Comparison of ENCODE assay signal across 8 cellular contexts in the genomic region with DNA sequence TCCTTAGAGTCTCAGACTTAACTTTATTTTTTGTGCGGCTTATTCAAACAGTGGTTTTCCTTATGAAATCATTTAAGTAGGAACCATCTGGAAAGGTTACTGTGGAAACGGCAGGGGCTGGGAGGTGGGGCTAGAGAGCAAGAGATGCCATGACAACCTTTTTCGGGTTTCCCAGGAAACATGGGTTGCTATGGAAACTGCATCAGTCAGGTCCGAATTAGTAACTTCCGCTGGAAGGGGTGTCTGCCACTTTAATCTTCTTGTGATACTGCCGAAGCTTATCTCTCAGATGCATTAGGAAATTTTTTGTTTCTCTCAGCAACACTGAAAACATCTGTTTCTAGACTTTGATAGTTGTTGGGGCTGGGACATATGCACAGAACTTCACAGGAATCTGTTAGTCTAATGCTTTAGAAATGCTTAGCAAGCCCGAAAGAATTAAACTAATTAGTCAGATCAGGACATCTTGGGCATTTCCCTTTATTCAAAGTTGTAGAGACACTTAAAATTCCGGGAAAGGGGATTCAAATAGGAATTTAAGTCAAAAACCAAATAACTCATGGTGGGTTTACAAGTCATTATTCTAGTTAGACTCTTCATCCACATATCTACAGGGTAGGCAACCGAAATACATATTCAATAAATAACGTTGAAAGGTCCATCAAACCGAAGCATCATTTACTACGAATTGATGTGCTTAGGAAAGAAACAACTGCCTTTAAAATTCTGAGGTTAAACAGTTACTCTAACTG. TPM values are rescaled to one million over a fixed set of nuclear protein-coding genes. Genes with fewer than 3 reads are reported as not detected.
A peak's percentile ranks its signal among the peaks of the same experiment; 100 is the strongest.
DNase-seq lines count a peak whose midpoint lies in the region; ATAC-seq and TF ChIP-seq lines count a peak whose summit lies in the region.

No MANE protein-coding gene starts in this region.

- intact Hi-C loops in vagina (cut with DNase I) (no loop called here), left ventricle myocardium inferior (cut with micrococcal nuclease) (no loop called here)

- H3K4ac ChIP-seq in H9 (ENCODE audit: low read depth, low read length): no peak overlapping the region

- H3K18ac ChIP-seq in H9 (ENCODE audit: insufficient read length, low read depth, low read length): no peak overlapping the region

- H3K4me2 ChIP-seq in H9 (ENCODE audit: insufficient read depth, insufficient read length, low read length) (no peak overlapping the region), SU-DHL-6 (ENCODE audit: low read depth, low read length, poor library complexity, severe bottlenecking) (peak overlapping the region; percentile 72)

- H3K27ac Mint-ChIP-seq in H9 (no peak overlapping the region), nephron progenitor cell (no peak overlapping the region)
- H3K27ac Mint-ChIP-seq in activated naive CD8-positive, alpha-beta T cell treated with anti-CD3 and anti-CD28 coated beads, Interleukin-2, amount 10 ng/mL, durations not matched to agents 7 days and 5 days: peak overlapping the region; percentile 99

- no peak overlapping the region for H4K8ac ChIP-seq in H9 (replicated peaks; ENCODE audit: insufficient read length, low read depth, low read length)

- TF ChIP-seq CTCF in H9 (conservative IDR thresholded peaks at IDR 0.05) (no peak), SU-DHL-6 (IDR thresholded peaks at IDR 0.05; ENCODE audit: insufficient read depth, low read length, poor library complexity, severe bottlenecking) (no peak), nephron progenitor cell (IDR thresholded peaks at IDR 0.05) (no peak), vagina (IDR thresholded peaks at IDR 0.05) (no peak), left ventricle myocardium inferior (IDR thresholded peaks at IDR 0.05; ENCODE audit: borderline replicate concordance) (no peak)

- H4K91ac ChIP-seq in H9 (ENCODE audit: insufficient read length, low read depth, low read length): no peak overlapping the region

- H3K36me3 ChIP-seq in SU-DHL-6 (ENCODE audit: low read length) (no peaks in the 10 kb centered on the region), vagina (no peaks in the 10 kb centered on the region), left ventricle myocardium inferior (no peaks in the 10 kb centered on the region)

- TF ChIP-seq POLR2A in vagina (IDR thresholded peaks at IDR 0.05): no peak

- no peak overlapping the region for H3K23ac ChIP-seq in H9 (ENCODE audit: insufficient read length, low read depth, low read length)

- no peak overlapping the region for H3K4me3 Mint-ChIP-seq in H9
- H3K4me3 Mint-ChIP-seq in activated naive CD8-positive, alpha-beta T cell treated with anti-CD3 and anti-CD28 coated beads, Interleukin-2, amount 10 ng/mL, durations not matched to agents 7 days and 5 days: peak overlapping the region; percentile 100
- peak overlapping the region; percentile 11 for H3K4me3 Mint-ChIP-seq in nephron progenitor cell

- peaks cover 10% of the 10 kb centered on the region; the same call in 1 of the 2 replicates for H3F3A ChIP-seq in SU-DHL-6 (ENCODE audit: insufficient read depth)

- H3K27ac ChIP-seq in H9 (ENCODE audit: insufficient read length, low read depth, low read length) (no peak overlapping the region), SU-DHL-6 (ENCODE audit: low read depth, low read length) (peak overlapping the region; percentile 47), vagina (peak overlapping the region; percentile 74), left ventricle myocardium inferior (replicated peaks) (no peak overlapping the region)

- WGBS in H9 (ENCODE audit: extremely low coverage, insufficient read length, low lambda C conversion rate): no CpG with 5 or more reads among the region's 12 CpGs

- no peaks in the 10 kb centered on the region for H3K9me2 ChIP-seq in SU-DHL-6 (replicated peaks; ENCODE audit: insufficient read depth, low read length)

- H2BK20ac ChIP-seq in H9 (ENCODE audit: low read depth, low read length, poor library complexity, severe bottlenecking): no peak overlapping the region

- no peaks in the 10 kb centered on the region for H3K79me1 ChIP-seq in H9 (ENCODE audit: insufficient read depth, low read depth, low read length, poor library complexity, severe bottlenecking)

- H3K27me3 ChIP-seq in H9 (ENCODE audit: insufficient read depth, low read length): peaks cover 30% of the 10 kb centered on the region
- H3K27me3 ChIP-seq in SU-DHL-6 (ENCODE audit: low read length): no peaks in the 10 kb centered on the region
- H3K27me3 ChIP-seq in vagina: peaks cover 13% of the 10 kb centered on the region
- peaks cover 99% of the 10 kb centered on the region for H3K27me3 ChIP-seq in left ventricle myocardium inferior (ENCODE audit: low read depth)

- peak; percentile 7 for ATAC-seq in activated naive CD8-positive, alpha-beta T cell treated with anti-CD3 and anti-CD28 coated beads, Interleukin-2, amount 10 ng/mL, durations not matched to agents 7 days and 5 days (ENCODE audit: low read depth)

- H2BK5ac ChIP-seq in H9 (ENCODE audit: insufficient read length, low read length): no peak overlapping the region

- no peak overlapping the region for H2BK15ac ChIP-seq in H9 (ENCODE audit: low read depth, low read length)

- H3K23me2 ChIP-seq in H9 (ENCODE audit: insufficient read length, low read depth, low read length, poor library complexity, severe bottlenecking): peaks cover 14% of the 10 kb centered on the region

- peaks cover 70% of the 10 kb centered on the region for H3K27me3 Mint-ChIP-seq in H9 (ENCODE audit: low read depth)
- H3K27me3 Mint-ChIP-seq in activated naive CD8-positive, alpha-beta T cell treated with anti-CD3 and anti-CD28 coated beads, Interleukin-2, amount 10 ng/mL, durations not matched to agents 7 days and 5 days: no peaks in the 10 kb centered on the region
- H3K27me3 Mint-ChIP-seq in nephron progenitor cell (ENCODE audit: low read depth, poor library complexity): peaks cover 83% of the 10 kb centered on the region

- H3K4me3 ChIP-seq in SU-DHL-6 (ENCODE audit: insufficient read depth, low read length, poor library complexity, severe bottlenecking) (peak overlapping the region; percentile 31), vagina (peak overlapping the region; percentile 52 to 59), left ventricle myocardium inferior (no peak overlapping the region)

- POLR2A ChIA-PET in activated naive CD8-positive, alpha-beta T cell treated with anti-CD3 and anti-CD28 coated beads, Interleukin-2, amount 10 ng/mL, durations not matched to agents 7 days and 5 days (lab: Charles Lee): interaction anchor here (0.7 to 4.9 kb wide), 9 partner anchors 25 to 203 kb away, joined by 3 to 70 read pairs (median 28); a partner anchor contains a TSS

- H3K36me3 Mint-ChIP-seq in H9 (ENCODE audit: insufficient read depth in 1 of 3, low read depth in 3 of 3) (peaks cover 4 to 6% (median 6%) of the 10 kb centered on the region in 3 experiments; a peak in 5 of 7 replicates), nephron progenitor cell (ENCODE audit: low read depth) (peaks cover 5% of the 10 kb centered on the region)
- peaks cover 26% of the 10 kb centered on the region for H3K36me3 Mint-ChIP-seq in activated naive CD8-positive, alpha-beta T cell treated with anti-CD3 and anti-CD28 coated beads, Interleukin-2, amount 10 ng/mL, durations not matched to agents 7 days and 5 days

- no peak overlapping the region for H4K5ac ChIP-seq in H9 (ENCODE audit: insufficient read length, low read depth, low read length)

- no peak overlapping the region for H3K14ac ChIP-seq in H9 (ENCODE audit: insufficient read depth, low read length)

- H3K9me3 Mint-ChIP-seq in H9 (peaks cover 7 to 9% of the 10 kb centered on the region in 2 experiments), nephron progenitor cell (peaks cover 14% of the 10 kb centered on the region)
- H3K9me3 Mint-ChIP-seq in activated naive CD8-positive, alpha-beta T cell treated with anti-CD3 and anti-CD28 coated beads, Interleukin-2, amount 10 ng/mL, durations not matched to agents 7 days and 5 days: no peaks in the 10 kb centered on the region

- H3K4me1 Mint-ChIP-seq in H9: peaks cover 9 to 13% of the 10 kb centered on the region in 2 experiments
- peaks cover 42% of the 10 kb centered on the region for H3K4me1 Mint-ChIP-seq in activated naive CD8-positive, alpha-beta T cell treated with anti-CD3 and anti-CD28 coated beads, Interleukin-2, amount 10 ng/mL, durations not matched to agents 7 days and 5 days
- H3K4me1 Mint-ChIP-seq in nephron progenitor cell: peaks cover 9% of the 10 kb centered on the region

- H3T11ph ChIP-seq in H9 (ENCODE audit: low read length): no peak overlapping the region

- H2AK5ac ChIP-seq in H9 (ENCODE audit: insufficient read length, low read length): no peak overlapping the region

- H3K9me3 ChIP-seq in H9 (ENCODE audit: control insufficient read depth, low read depth, low read length) (no peaks in the 10 kb centered on the region), SU-DHL-6 (ENCODE audit: insufficient read depth, low read length) (no peaks in the 10 kb centered on the region), vagina (no peaks in the 10 kb centered on the region), left ventricle myocardium inferior (replicated peaks) (no peaks in the 10 kb centered on the region)

- no peak overlapping the region for H2BK12ac ChIP-seq in H9 (ENCODE audit: insufficient read length, low read depth, low read length)

- no peak overlapping the region for H3K56ac ChIP-seq in H9 (ENCODE audit: insufficient read length, low read depth, low read length)

- no peaks in the 10 kb centered on the region for H3K79me2 ChIP-seq in H9 (ENCODE audit: insufficient read depth, low read length)
- H3K79me2 ChIP-seq in SU-DHL-6 (ENCODE audit: insufficient read depth, low read length): no peaks in the 10 kb centered on the region

- DNase-seq in H9 (peak; percentile 38), nephron progenitor cell (no peak), vagina (ENCODE audit: extremely low spot score in 2 of 2) (no peak), left ventricle myocardium inferior (no peak), kidney tubule cell (ENCODE audit: low spot score) (no peak), islet precursor cell (no peak)
- peak; percentile 44 for DNase-seq in activated naive CD8-positive, alpha-beta T cell treated with anti-CD3 and anti-CD28 coated beads, Interleukin-2, amount 10 ng/mL, durations not matched to agents 7 days and 5 days

- H3K4me1 ChIP-seq in H9 (ENCODE audit: insufficient read depth, low read length) (peaks cover 4% of the 10 kb centered on the region), vagina (peaks cover 20% of the 10 kb centered on the region), left ventricle myocardium inferior (peaks cover 18% of the 10 kb centered on the region)

- H4K20me1 ChIP-seq in H9 (ENCODE audit: control insufficient read depth, insufficient read depth, insufficient read length) (no peaks in the 10 kb centered on the region), SU-DHL-6 (ENCODE audit: low read depth, low read length) (no peaks in the 10 kb centered on the region)

- H3K9ac ChIP-seq in H9 (ENCODE audit: extremely low read depth, insufficient read length, low read length): no peak overlapping the region
- peak overlapping the region; percentile 3; the same call in 1 of the 2 replicates for H3K9ac ChIP-seq in SU-DHL-6 (ENCODE audit: low read length)

- H2AFZ ChIP-seq in H9 (ENCODE audit: low read length) (no peak overlapping the region), SU-DHL-6 (ENCODE audit: low read depth, low read length, severe bottlenecking) (no peak overlapping the region)

- no peak overlapping the region for H2BK120ac ChIP-seq in H9 (ENCODE audit: low read depth, low read length, poor library complexity, severe bottlenecking)

RNA-seq across cellular contexts. Expression of a gene that starts 2.6 kb away (rescaled TPM):
- total RNA-seq in H9 (2021) (0.68 and 0.92 TPM in 2 replicates), vagina (8.1 TPM), left ventricle myocardium inferior (0.22 TPM)
- total RNA-seq in activated naive CD8-positive, alpha-beta T cell treated with anti-CD3 and anti-CD28 coated beads, Interleukin-2, amount 10 ng/mL, durations not matched to agents 7 days and 5 days: 10 to 100 TPM; 68.4 to 74.0 TPM

Comparison
In these comparisons a context has a peak if more than half of its experiments do, and no peak if none do; other contexts are left out.
1. DNase-seq: peak in H9 (single experiment) and activated naive CD8-positive, alpha-beta T cell treated with anti-CD3 and anti-CD28 coated beads, Interleukin-2, amount 10 ng/mL, durations not matched to agents 7 days and 5 days (single experiment); none in nephron progenitor cell (single experiment), vagina (0 of 2), left ventricle myocardium inferior (single experiment), kidney tubule cell (single experiment) and islet precursor cell (single experiment).
2. H3K27ac ChIP-seq: peak in SU-DHL-6 (single experiment) and vagina (single experiment); none in H9 (single experiment) and left ventricle myocardium inferior (single experiment).
3. H3K4me3 Mint-ChIP-seq: peak in activated naive CD8-positive, alpha-beta T cell treated with anti-CD3 and anti-CD28 coated beads, Interleukin-2, amount 10 ng/mL, durations not matched to agents 7 days and 5 days (single experiment) and nephron progenitor cell (single experiment); none in H9 (0 of 2).